ENCODE assay signal across 10 cellular contexts in genomic region chr5:78527054-78527884, GRCh38.
DNase-seq lines count a peak whose midpoint lies in the region; ATAC-seq lines count a peak whose summit lies in the region.
"Had no signal": no experiment of that assay in that cellular context is flagged by ENCODE, and none has a peak within 500 bp of the region (broad histone marks: within the 10 kb centered on the region; RNA-seq: fewer than 3 reads in every experiment).

No MANE protein-coding gene starts in this region.

- H3K36me3 ChIP-seq in NT2/D1 (ENCODE audit: insufficient read depth, insufficient read length, low read length) = no peaks in the 10 kb centered on the region

- H3K27ac ChIP-seq in epithelial cell of prostate = peak overlapping the region; percentile 89
- H3K27ac ChIP-seq: parathyroid adenoma had no signal

- DNase-seq in A172 (ENCODE audit: low spot score) (peak; percentile 86), NT2/D1 (ENCODE audit: low read depth, low spot score) (peak; percentile 57), epithelial cell of prostate (ENCODE audit: low read depth, low spot score) (peak; percentile 65), midbrain (lab: John Stamatoyannopoulos, UW) (peak; percentile 45), putamen (ENCODE audit: low spot score) (no peak), NCI-H2171 (lab: John Stamatoyannopoulos, UW) (no peak)
- DNase-seq: activated CD4-positive, alpha-beta T cell treated with anti-CD3 and anti-CD28 coated beads for 36 hours had no signal

- no peaks in the 10 kb centered on the region for H3K4me1 ChIP-seq in NT2/D1 (ENCODE audit: insufficient read depth, insufficient read length)

- H3K9me3 ChIP-seq in NT2/D1 (ENCODE audit: insufficient read depth, low read length) = no peaks in the 10 kb centered on the region

- H3K4me3 ChIP-seq in NT2/D1 (ENCODE audit: insufficient read length, low read depth) = no peak overlapping the region

- no peak for ATAC-seq in HG02885 (IDR thresholded peaks at IDR 0.05; ENCODE audit: poor library complexity, unreplicated experiment)
- ATAC-seq in HG03520 (IDR thresholded peaks at IDR 0.05; ENCODE audit: unreplicated experiment) = no peak
- ATAC-seq: activated CD4-positive, alpha-beta T cell treated with anti-CD3 and anti-CD28 coated beads for 36 hours had no signal

- no peak overlapping the region for H3K9ac ChIP-seq in NT2/D1 (ENCODE audit: insufficient read length, low read depth)
- H3K9ac ChIP-seq: parathyroid adenoma had no signal

- H3K27me3 ChIP-seq in NT2/D1 (ENCODE audit: insufficient read depth, insufficient read length) = no peaks in the 10 kb centered on the region

Comparison
In these comparisons a context has a peak if more than half of its experiments do, and no peak if none do; other contexts are left out.
1. DNase-seq: peak in A172 (single experiment), NT2/D1 (single experiment), epithelial cell of prostate (single experiment) and midbrain (single experiment); none in putamen (single experiment) and NCI-H2171 (single experiment).